ENCODE assay signal across 8 cellular contexts in genomic region chr9:18393340-18394130, GRCh38.
DNase-seq lines count a peak whose midpoint lies in the region; ATAC-seq and TF ChIP-seq lines count a peak whose summit lies in the region.

No MANE protein-coding gene starts in this region.

- H2AFZ ChIP-seq in ACC112 (ENCODE audit: low read length, unreplicated experiment), result peak overlapping the region; percentile 52

- no peaks in the 10 kb centered on the region for H3K9me3 ChIP-seq in cardiac muscle cell (ENCODE audit: low read depth)

- no peak for TF ChIP-seq CTCF in cardiac muscle cell (IDR thresholded peaks at IDR 0.05; ENCODE audit: low read depth, low read length)

- H3K79me2 ChIP-seq in ACC112 (ENCODE audit: control insufficient read depth, insufficient read depth, low read length, unreplicated experiment), result no peaks in the 10 kb centered on the region

- H3K36me3 ChIP-seq in ACC112 (ENCODE audit: insufficient read depth, low read length), result no peaks in the 10 kb centered on the region
- no peaks in the 10 kb centered on the region for H3K36me3 ChIP-seq in cardiac muscle cell

- H3K27me3 ChIP-seq in ACC112 (ENCODE audit: insufficient read depth, low read length) (no peaks in the 10 kb centered on the region), cardiac muscle cell (no peaks in the 10 kb centered on the region)

- peak overlapping the region; percentile 45 for H3K4me3 ChIP-seq in ACC112 (ENCODE audit: low read depth, low read length)
- no peak overlapping the region for H3K4me3 ChIP-seq in cardiac muscle cell

- no peak for ATAC-seq in GM21737 (IDR thresholded peaks at IDR 0.05; ENCODE audit: unreplicated experiment)

- H3K4me1 ChIP-seq in ACC112 (ENCODE audit: control insufficient read depth, insufficient read depth, low read length, unreplicated experiment), result peaks cover 26% of the 10 kb centered on the region
- H3K4me1 ChIP-seq in cardiac muscle cell (ENCODE audit: low read depth), result peaks cover 5% of the 10 kb centered on the region

- H3K27ac ChIP-seq in ACC112 (ENCODE audit: low read depth, low read length) (peak overlapping the region; percentile 91), cardiac muscle cell (no peak overlapping the region)

- peak; percentile 76 for DNase-seq in LoVo (ENCODE audit: low spot score)
- DNase-seq in SHP77 treated with DMSO at 0.1 percent for 48 hours (lab: John Stamatoyannopoulos, UW), result peak; percentile 66
- DNase-seq in cardiac muscle cell (ENCODE audit: low read depth in 1 of 2, low spot score in 1 of 2), result peak; percentile 34 to 93
- DNase-seq in smooth muscle cell of the brain vasculature (ENCODE audit: low read depth, low spot score), result peak; percentile 97
- DNase-seq in KG1 (lab: John Stamatoyannopoulos, UW), result no peak
- DNase-seq in cerebellum (ENCODE audit: low spot score), result no peak

Comparison
In these comparisons a context has a peak if more than half of its experiments do, and no peak if none do; other contexts are left out.
1. DNase-seq: peak in LoVo (single experiment), SHP77 treated with DMSO at 0.1 percent for 48 hours (single experiment), cardiac muscle cell (2 of 2) and smooth muscle cell of the brain vasculature (single experiment); none in KG1 (single experiment) and cerebellum (single experiment).